In the genomic region with DNA sequence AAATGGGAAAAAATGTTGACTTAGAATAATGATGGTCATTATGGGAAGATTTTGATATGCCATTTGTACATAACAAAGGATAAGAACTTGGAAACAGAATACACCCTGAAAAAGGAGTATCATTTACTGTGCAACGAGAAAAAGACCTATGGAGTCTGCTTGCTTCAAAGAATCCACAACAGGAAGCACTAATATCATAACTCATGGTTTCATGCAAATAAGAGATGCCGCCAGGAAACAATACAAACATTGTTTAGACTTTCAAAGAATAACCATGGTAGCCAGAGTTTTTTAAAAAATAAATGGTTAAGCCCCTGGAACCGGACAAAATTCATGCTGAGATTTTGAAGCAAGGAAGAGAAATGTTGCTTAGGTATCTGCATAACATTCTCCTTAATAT, we compare ENCODE assay signal across 1 cellular context.
TF ChIP-seq lines count a peak whose summit lies in the region.

No MANE protein-coding gene starts in this region.

TF ChIP-seq in SK-N-SH, 30 proteins besides CTCF, POLR2A, EP300 and RAD21 (continued from another document):
- no peak for TF ChIP-seq SMC3 (IDR thresholded peaks at IDR 0.05; ENCODE audit: low read depth, low read length)
- TF ChIP-seq, protein P1, sequence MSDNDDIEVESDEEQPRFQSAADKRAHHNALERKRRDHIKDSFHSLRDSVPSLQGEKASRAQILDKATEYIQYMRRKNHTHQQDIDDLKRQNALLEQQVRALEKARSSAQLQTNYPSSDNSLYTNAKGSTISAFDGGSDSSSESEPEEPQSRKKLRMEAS (IDR thresholded peaks at IDR 0.05; ENCODE audit: low read depth): no peak
- TF ChIP-seq RXRA (IDR thresholded peaks at IDR 0.05; ENCODE audit: borderline replicate concordance, low read depth): no peak
